In the genomic region with DNA sequence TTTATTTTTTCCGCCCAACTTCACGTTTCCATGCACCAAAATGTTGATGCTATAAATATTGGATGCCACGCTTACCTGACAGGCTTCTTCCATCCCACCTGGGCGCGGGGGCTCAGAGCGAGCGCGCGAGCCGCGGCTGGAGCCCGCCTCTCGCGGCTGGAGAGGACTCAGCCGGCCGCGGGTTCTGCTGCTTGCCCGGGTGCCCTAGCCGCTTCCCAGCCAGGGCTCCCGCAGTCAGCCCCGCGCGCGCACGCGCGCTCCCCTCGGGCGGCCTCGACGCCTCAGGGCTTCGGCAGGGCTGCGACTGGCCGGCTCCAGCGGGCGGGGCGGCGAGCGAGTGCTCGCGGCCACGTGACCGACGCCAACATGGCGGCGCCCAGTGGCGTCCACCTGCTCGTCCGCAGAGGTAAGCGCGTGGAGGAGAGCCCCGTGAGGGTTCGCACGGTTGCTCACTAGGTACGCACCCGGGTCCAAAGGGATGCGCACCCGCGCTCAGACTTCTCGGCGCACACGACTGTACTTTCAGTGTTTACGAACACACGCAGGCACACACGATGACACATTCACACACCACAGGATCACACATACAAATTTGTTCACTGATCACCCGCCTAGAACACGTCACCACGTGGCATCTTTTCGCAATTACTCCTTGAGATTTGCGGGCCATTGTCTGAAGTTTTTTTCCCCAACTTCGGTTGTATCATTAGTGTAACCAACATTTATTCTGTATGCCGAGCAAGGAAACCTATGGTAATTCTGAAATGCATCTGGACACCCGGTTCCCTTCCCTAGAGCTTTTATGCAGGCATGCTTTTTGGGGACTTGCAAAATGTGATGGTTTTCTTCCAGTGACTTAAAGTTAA, we compare ENCODE assay signal across 8 cellular contexts. TPM values are rescaled to one million over a fixed set of nuclear protein-coding genes. Genes with fewer than 3 reads are reported as not detected.
A peak's percentile ranks its signal among the peaks of the same experiment; 100 is the strongest.
DNase-seq lines count a peak whose midpoint lies in the region; ATAC-seq and TF ChIP-seq lines count a peak whose summit lies in the region.

Gene METAP1D (plus strand): TSS at position 350 of the 866 bp plus-strand sequence. CDS start 17 bp downstream, at position 367.

- no peaks in the 10 kb centered on the region for H3K9me3 Mint-ChIP-seq in activated CD4-positive, alpha-beta T cell treated with anti-CD3 and anti-CD28 coated beads, Interleukin-2, amount 10 ng/mL, durations not matched to agents 7 days and 5 days

- peak; percentile 61 for DNase-seq in NCI-H524 treated with DMSO at 0.1 percent for 48 hours (lab: John Stamatoyannopoulos, UW)
- DNase-seq in activated CD4-positive, alpha-beta T cell treated with anti-CD3 and anti-CD28 coated beads, Interleukin-2, amount 10 ng/mL, durations not matched to agents 7 days and 5 days, result peak; percentile 87
- DNase-seq in dedifferentiated amniotic fluid mesenchymal stem cell (ENCODE audit: extremely low spot score), result peak; percentile 77
- peak; percentile 92 to 100 for DNase-seq in left lung
- DNase-seq in stimulated activated CD4-positive, alpha-beta T cell treated with anti-CD3 and anti-CD28 coated beads, Interleukin-2, amount 100 ng/mL, for 24 hours, result peak; percentile 88 to 92

- no peaks in the 10 kb centered on the region for H3K9me3 ChIP-seq in left lung

- peaks cover 10 to 34% of the 10 kb centered on the region in 2 donors for H3K27me3 ChIP-seq in left lung

- intact Hi-C loops in left lung (cut with DNase I), result no loop called here

- H3K36me3 ChIP-seq in left lung, result no peaks in the 10 kb centered on the region

- no peaks in the 10 kb centered on the region for H3K36me3 Mint-ChIP-seq in activated CD4-positive, alpha-beta T cell treated with anti-CD3 and anti-CD28 coated beads, Interleukin-2, amount 10 ng/mL, durations not matched to agents 7 days and 5 days (ENCODE audit: low read depth)

- peak within 1 kb of the TSS; percentile 88 for H3K27ac Mint-ChIP-seq in activated CD4-positive, alpha-beta T cell treated with anti-CD3 and anti-CD28 coated beads, Interleukin-2, amount 10 ng/mL, durations not matched to agents 7 days and 5 days

- peaks cover 0 to 13% of the 10 kb centered on the region in 2 donors for H3K4me1 ChIP-seq in left lung

- H3K27me3 Mint-ChIP-seq in activated CD4-positive, alpha-beta T cell treated with anti-CD3 and anti-CD28 coated beads, Interleukin-2, amount 10 ng/mL, durations not matched to agents 7 days and 5 days, result peaks cover 19% of the 10 kb centered on the region

- peaks cover 22% of the 10 kb centered on the region for H3K4me1 Mint-ChIP-seq in activated CD4-positive, alpha-beta T cell treated with anti-CD3 and anti-CD28 coated beads, Interleukin-2, amount 10 ng/mL, durations not matched to agents 7 days and 5 days

- H3K27ac ChIP-seq in C4-2B (peak within 1 kb of the TSS; percentile 89), left lung (peak within 1 kb of the TSS in 1 of 2 donors; percentile 6)

- TF ChIP-seq CTCF in C4-2B (conservative IDR thresholded peaks at IDR 0.05), result peak; percentile 23
- TF ChIP-seq CTCF in left lung (IDR thresholded peaks at IDR 0.05), result no peak

- POLR2A ChIA-PET in activated CD4-positive, alpha-beta T cell treated with anti-CD3 and anti-CD28 coated beads, Interleukin-2, amount 10 ng/mL, durations not matched to agents 7 days and 5 days (lab: Charles Lee), result interaction anchor here (0.9 kb wide), 1 partner anchor 77 kb away, joined by 4 read pairs; the partner anchor contains the start of gene HAT1

- CTCF ChIA-PET in activated CD4-positive, alpha-beta T cell treated with anti-CD3 and anti-CD28 coated beads, Interleukin-2, amount 10 ng/mL, durations not matched to agents 7 days and 5 days (lab: Charles Lee), result interaction anchor here (2.7 kb wide), 1 partner anchor 13 kb away, joined by 8 read pairs; no protein-coding TSS in a partner anchor

- ATAC-seq in GM19351 (IDR thresholded peaks at IDR 0.05; ENCODE audit: unreplicated experiment), result peak; percentile 97
- peak; percentile 95 for ATAC-seq in HG03469 (IDR thresholded peaks at IDR 0.05; ENCODE audit: unreplicated experiment)
- ATAC-seq in left lung, result peak; percentile 100

- H3K4me3 ChIP-seq in left lung, result peak within 1 kb of the TSS; percentile 48 to 49

- peak within 1 kb of the TSS; percentile 80 for H3K4me3 Mint-ChIP-seq in activated CD4-positive, alpha-beta T cell treated with anti-CD3 and anti-CD28 coated beads, Interleukin-2, amount 10 ng/mL, durations not matched to agents 7 days and 5 days

RNA-seq across cellular contexts. Expression of gene METAP1D, which starts in this region (rescaled TPM):
- 1 to 10 TPM; 4.9 to 5.5 TPM for total RNA-seq in activated CD4-positive, alpha-beta T cell treated with anti-CD3 and anti-CD28 coated beads, Interleukin-2, amount 10 ng/mL, durations not matched to agents 7 days and 5 days
- total RNA-seq in left lung, result 1 to 10 TPM; 2.8 to 4.6 TPM
